Comparison of ENCODE assay signal across 20 cellular contexts in genomic region chr7:21336743-21337142, GRCh38.
"Had no signal": no experiment of that assay in that cellular context is flagged by ENCODE, and none has a peak within 500 bp of the region (broad histone marks: within the 10 kb centered on the region; RNA-seq: fewer than 3 reads in every experiment).

No MANE protein-coding gene starts in this region.

- H3K4me1 Mint-ChIP-seq: endodermal cell had no signal

- H3K36me3 Mint-ChIP-seq: stimulated activated memory B cell treated with anti-CD40 and anti-IgM and Interleukin-4, amounts not matched to agents 10 μg/mL and 1 μg/mL and 100 μg/mL, for 72 hours had no signal

- H3K27ac ChIP-seq: gastroesophageal sphincter, right lobe of liver, skin epidermis, stomach, suprapubic skin, tibial nerve, WERI-Rb-1 had no signal

- DNase-seq: activated CD4-positive, alpha-beta T cell treated with anti-CD3 and anti-CD28 coated beads, Interleukin-2, amount 50 U/mL, for 4 hours; activated CD4-positive, CD25-positive, alpha-beta regulatory T cell treated with anti-CD3 and anti-CD28 coated beads, Interleukin-2, amount 50 U/mL, for 72 hours; activated gamma-delta T cell; activated naive CD4-positive, alpha-beta T cell treated with anti-CD3 and anti-CD28 coated beads, Interleukin-2, amount 50 U/mL, for 16 hours; activated naive CD8-positive, alpha-beta T cell treated with anti-CD3 and anti-CD28 coated beads, Interleukin-2, amount 50 U/mL, for 24 hours; cortex of kidney; endodermal cell; head of caudate nucleus; islet precursor cell; left cardiac atrium; posterior cingulate gyrus; right lobe of liver; stimulated activated CD4-positive, alpha-beta T cell treated with anti-CD3 and anti-CD28 coated beads, Interleukin-2, amount 100 ng/mL, for 24 hours; stomach; WERI-Rb-1 had no signal

- H3K4me3 Mint-ChIP-seq: activated naive CD8-positive, alpha-beta T cell treated with anti-CD3 and anti-CD28 coated beads, Interleukin-2, amount 50 U/mL, for 24 hours; endodermal cell; stimulated activated memory B cell treated with anti-CD40 and anti-IgM and Interleukin-4, amounts not matched to agents 10 μg/mL and 1 μg/mL and 100 μg/mL, for 72 hours had no signal

- H3K27me3 Mint-ChIP-seq: activated naive CD8-positive, alpha-beta T cell treated with anti-CD3 and anti-CD28 coated beads, Interleukin-2, amount 50 U/mL, for 24 hours; stimulated activated memory B cell treated with anti-CD40 and anti-IgM and Interleukin-4, amounts not matched to agents 10 μg/mL and 1 μg/mL and 100 μg/mL, for 72 hours had no signal

- H3K9me3 ChIP-seq: right lobe of liver, suprapubic skin had no signal

- ATAC-seq: activated naive CD8-positive, alpha-beta T cell treated with anti-CD3 and anti-CD28 coated beads, Interleukin-2, amount 50 U/mL, for 24 hours; gastroesophageal sphincter; left cardiac atrium; right lobe of liver; stimulated activated memory B cell treated with anti-CD40 and anti-IgM and Interleukin-4, amounts not matched to agents 10 μg/mL and 1 μg/mL and 100 μg/mL, for 72 hours had no signal

- H3K27me3 ChIP-seq: gastroesophageal sphincter, right lobe of liver, stomach, suprapubic skin, tibial nerve had no signal

- H3K27ac Mint-ChIP-seq: activated naive CD8-positive, alpha-beta T cell treated with anti-CD3 and anti-CD28 coated beads, Interleukin-2, amount 50 U/mL, for 24 hours; endodermal cell; stimulated activated memory B cell treated with anti-CD40 and anti-IgM and Interleukin-4, amounts not matched to agents 10 μg/mL and 1 μg/mL and 100 μg/mL, for 72 hours had no signal

- H3K4me1 ChIP-seq: gastroesophageal sphincter, right lobe of liver, stomach, suprapubic skin, tibial nerve had no signal
